21 cellular contexts compared by ENCODE assay signal in genomic region chr18:12531747-12532146, GRCh38.
DNase-seq lines count a peak whose midpoint lies in the region; ATAC-seq and TF ChIP-seq lines count a peak whose summit lies in the region.
"Had no signal": no experiment of that assay in that cellular context is flagged by ENCODE, and none has a peak within 500 bp of the region (broad histone marks: within the 10 kb centered on the region; RNA-seq: fewer than 3 reads in every experiment).

No MANE protein-coding gene starts in this region.

- H3K27me3 ChIP-seq in WERI-Rb-1 (ENCODE audit: insufficient read depth, low read depth, severe bottlenecking) (no peaks in the 10 kb centered on the region), neuronal stem cell (ENCODE audit: control insufficient read depth in 3 of 3, insufficient read depth in 3 of 3, low read depth in 1 of 3, low read length in 3 of 3) (no peaks in the 10 kb centered on the region), esophagus squamous epithelium (no peaks in the 10 kb centered on the region), upper lobe of left lung (no peaks in the 10 kb centered on the region)
- H3K27me3 ChIP-seq: suprapubic skin had no signal

- no CpG with 5 or more reads among the region's 1 CpG for WGBS in neuronal stem cell (ENCODE audit: extremely low coverage in 2 of 2, insufficient read length in 2 of 2, insufficient replicate concordance in 1 of 2), 2 donors
- 22 to 63% methylated on average over 1 of the region's 1 CpG for WGBS in esophagus squamous epithelium, 2 donors
- WGBS in upper lobe of left lung, 2 donors, result 48 to 54% methylated on average over 1 of the region's 1 CpG

- no peak overlapping the region for H2BK12ac ChIP-seq in neuronal stem cell (ENCODE audit: low read length)

- no peak overlapping the region for H3K4ac ChIP-seq in neuronal stem cell (ENCODE audit: low read length)

- H2BK5ac ChIP-seq in neuronal stem cell (ENCODE audit: low read length), result no peak overlapping the region

- H3K9ac ChIP-seq in neuronal stem cell (ENCODE audit: low read depth, low read length, poor library complexity), result no peak overlapping the region

- no peak overlapping the region for H4K8ac ChIP-seq in neuronal stem cell (ENCODE audit: low read depth, low read length)

- H3K79me1 ChIP-seq in neuronal stem cell (ENCODE audit: low read depth, low read length), result no peaks in the 10 kb centered on the region

- H3K18ac ChIP-seq in neuronal stem cell (ENCODE audit: low read length), result no peak overlapping the region

- H2BK15ac ChIP-seq in neuronal stem cell (ENCODE audit: low read length), result no peak overlapping the region

- intact Hi-C loops in esophagus squamous epithelium (cut with DNase I), result no loop called here

- no peak overlapping the region for H3K4me2 ChIP-seq in neuronal stem cell (ENCODE audit: insufficient read depth, low read length, poor library complexity, severe bottlenecking)

- no peaks in the 10 kb centered on the region for H3K9me3 ChIP-seq in WERI-Rb-1 (ENCODE audit: severe bottlenecking)
- H3K9me3 ChIP-seq in neuronal stem cell (replicated peaks in 1 of 2; ENCODE audit: control insufficient read depth in 2 of 2, insufficient read depth in 1 of 2, low read depth in 1 of 2, low read length in 2 of 2), result no peaks in the 10 kb centered on the region
- H3K9me3 ChIP-seq in esophagus squamous epithelium, result no peaks in the 10 kb centered on the region
- no peaks in the 10 kb centered on the region for H3K9me3 ChIP-seq in upper lobe of left lung
- H3K9me3 ChIP-seq: mucosa of descending colon, suprapubic skin had no signal

- no peak overlapping the region for H2BK120ac ChIP-seq in neuronal stem cell (ENCODE audit: low read depth, low read length)

- H3K36me3 ChIP-seq in WERI-Rb-1 (peaks cover 4% of the 10 kb centered on the region; the same call in 1 of the 2 replicates), neuronal stem cell (replicated peaks in 1 of 2; ENCODE audit: control insufficient read depth in 2 of 2, insufficient read depth in 2 of 2, low read length in 2 of 2) (peaks cover 0 to 6% of the 10 kb centered on the region in 2 donors), esophagus squamous epithelium (no peaks in the 10 kb centered on the region), upper lobe of left lung (no peaks in the 10 kb centered on the region)
- H3K36me3 ChIP-seq: suprapubic skin had no signal

- H3K27ac ChIP-seq in WERI-Rb-1 (no peak overlapping the region), neuronal stem cell (replicated peaks; ENCODE audit: low read length) (no peak overlapping the region), esophagus squamous epithelium (no peak overlapping the region), upper lobe of left lung (no peak overlapping the region)
- H3K27ac ChIP-seq: coronary artery, suprapubic skin had no signal

- no peak overlapping the region for H4K91ac ChIP-seq in neuronal stem cell (ENCODE audit: low read depth, low read length, poor library complexity)

- H2AFZ ChIP-seq in neuronal stem cell (ENCODE audit: low read length), result no peak overlapping the region

- no peak for ATAC-seq in upper lobe of left lung (ENCODE audit: low FRiP score in 2 of 2)
- ATAC-seq: mucosa of descending colon, T-cell, WTC11 had no signal

- H3K23ac ChIP-seq in neuronal stem cell (ENCODE audit: low read depth, low read length, poor library complexity), result no peak overlapping the region

- no peak for TF ChIP-seq EP300 in upper lobe of left lung (IDR thresholded peaks at IDR 0.05)

- no peak overlapping the region for H2AK5ac ChIP-seq in neuronal stem cell (ENCODE audit: low read depth, low read length)

- DNase-seq in DMS 273 (lab: John Stamatoyannopoulos, UW; ENCODE audit: unreplicated experiment) (peak; percentile 57), M059J (ENCODE audit: low read depth) (peak; percentile 31), WERI-Rb-1 (no peak), iris pigment epithelial cell (ENCODE audit: low read depth) (peak; percentile 33), neuronal stem cell (ENCODE audit: low spot score) (no peak), esophagus squamous epithelium (lab: John Stamatoyannopoulos, UW) (no peak), SIG-M5 (lab: John Stamatoyannopoulos, UW) (no peak), upper lobe of left lung (no peak)
- DNase-seq: activated effector memory CD4-positive, alpha-beta T cell treated with Interleukin-2 at 50 U/mL for 16 hours; anterior cingulate cortex; CD8-positive, alpha-beta memory T cell; hypothalamus; mucosa of descending colon; NCI-H1105 treated with DMSO at 0.1 percent for 48 hours; NCI-H446; occipital lobe; stimulated activated CD4-positive, alpha-beta T cell treated with anti-CD3 and anti-CD28 coated beads, Interleukin-2, amount 100 ng/mL, for 48 hours; T-cell had no signal

- peak; percentile 44; the same call in 1 of the 2 replicates for TF ChIP-seq CTCF in WERI-Rb-1 (IDR thresholded peaks at IDR 0.05; ENCODE audit: low read depth, low read length)
- no peak for TF ChIP-seq CTCF in esophagus squamous epithelium (IDR thresholded peaks at IDR 0.05)
- TF ChIP-seq CTCF in upper lobe of left lung (IDR thresholded peaks at IDR 0.05), result no peak

- no peak overlapping the region for H3K14ac ChIP-seq in neuronal stem cell (ENCODE audit: low read length)

- H3K4me1 ChIP-seq in neuronal stem cell (ENCODE audit: control insufficient read depth in 2 of 2, insufficient read depth in 1 of 2, low read depth in 1 of 2, low read length in 2 of 2), result peaks cover 0 to 3% of the 10 kb centered on the region in 2 donors
- no peaks in the 10 kb centered on the region for H3K4me1 ChIP-seq in esophagus squamous epithelium
- no peaks in the 10 kb centered on the region for H3K4me1 ChIP-seq in upper lobe of left lung
- H3K4me1 ChIP-seq: suprapubic skin had no signal

- H3K4me3 ChIP-seq in WERI-Rb-1 (ENCODE audit: low read depth, low read length) (no peak overlapping the region), neuronal stem cell (ENCODE audit: low read length in 2 of 2) (no peak overlapping the region), esophagus squamous epithelium (no peak overlapping the region), upper lobe of left lung (no peak overlapping the region)
- H3K4me3 ChIP-seq: coronary artery, mucosa of descending colon, suprapubic skin had no signal

- no peak for TF ChIP-seq POLR2A in esophagus squamous epithelium (IDR thresholded peaks at IDR 0.05)
- no peak for TF ChIP-seq POLR2A in upper lobe of left lung (IDR thresholded peaks at IDR 0.05)

Comparison
In these comparisons a context has a peak if more than half of its experiments do, and no peak if none do; other contexts are left out.
1. DNase-seq: peak in DMS 273 (single experiment), M059J (single experiment) and iris pigment epithelial cell (single experiment); none in WERI-Rb-1 (single experiment), neuronal stem cell (single experiment), esophagus squamous epithelium (single experiment), SIG-M5 (single experiment) and upper lobe of left lung (0 of 2).